32 cellular contexts compared by ENCODE assay signal in the genomic region with DNA sequence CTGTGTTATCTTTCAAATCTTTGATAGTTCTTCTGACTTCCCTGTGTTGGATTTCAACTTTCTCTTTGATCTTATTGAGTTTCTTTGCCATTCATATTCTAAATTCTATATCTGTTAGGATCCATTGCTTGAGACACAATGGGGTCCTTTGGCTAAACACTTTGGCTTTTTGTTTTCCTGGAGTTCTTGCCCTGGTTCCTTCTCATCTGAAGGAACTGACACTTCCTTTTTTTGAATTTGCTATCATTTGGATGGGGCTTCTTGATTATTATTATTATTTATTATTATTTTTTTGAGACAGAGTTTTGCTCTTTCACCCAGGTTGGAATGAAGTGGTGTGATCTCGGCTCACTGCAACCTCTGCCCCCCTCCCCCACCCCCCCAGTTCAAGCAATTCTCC.
"Had no signal": no experiment of that assay in that cellular context is flagged by ENCODE, and none has a peak within 500 bp of the region (broad histone marks: within the 10 kb centered on the region; RNA-seq: fewer than 3 reads in every experiment).

No MANE protein-coding gene starts in this region.

- DNase-seq: MG63, MM.1S, MV-4-11, NCI-H1048, NCI-H1092, NCI-H1092 treated with DMSO at 0.1 percent for 48 hours, NCI-H1105, NCI-H1105 treated with DMSO at 0.1 percent for 48 hours, NCI-H1417, NCI-H1417 treated with DMSO at 0.1 percent for 48 hours, NCI-H1436, NCI-H1436 treated with DMSO at 0.1 percent for 48 hours, NCI-H146, NCI-H1694, NCI-H1694 treated with DMSO at 0.1 percent for 48 hours, NCI-H187, NCI-H187 treated with DMSO at 0.1 percent for 48 hours, NCI-H1930, NCI-H2029, NCI-H2029 treated with DMSO at 0.1 percent for 48 hours, NCI-H2081, NCI-H2081 treated with DMSO at 0.1 percent for 48 hours, NCI-H2107, NCI-H2171, NCI-H2171 treated with DMSO at 0.1 percent for 48 hours, NCI-H2227 treated with DMSO at 0.1 percent for 48 hours, NCI-H226, NCI-H345, NCI-H446, NCI-H446 treated with DMSO at 0.1 percent for 48 hours, NCI-H510A, NCI-H510A treated with DMSO at 0.1 percent for 48 hours had no signal

- H3K4me3 ChIP-seq: MG63 had no signal

- H3K36me3 ChIP-seq: MG63 had no signal

- H3K9me3 ChIP-seq: MG63 had no signal
